Comparison of ENCODE assay signal across 27 cellular contexts in genomic region chr9:97272072-97272471, GRCh38. TPM values are rescaled to one million over a fixed set of nuclear protein-coding genes. Genes with fewer than 3 reads are reported as not detected.
"Had no signal": no experiment of that assay in that cellular context is flagged by ENCODE, and none has a peak within 500 bp of the region (broad histone marks: within the 10 kb centered on the region; RNA-seq: fewer than 3 reads in every experiment).

No MANE protein-coding gene starts in this region.

- H3K4me1 ChIP-seq: breast epithelium, SJSA1 had no signal

- ATAC-seq: activated CD4-positive, alpha-beta T cell treated with anti-CD3 and anti-CD28 coated beads for 36 hours; activated CD8-positive, alpha-beta T cell treated with anti-CD3 and anti-CD28 coated beads for 36 hours; PC-3; SK-N-SH treated with all-trans-retinoic acid at 6 μM for 48 hours had no signal

- DNase-seq: activated CD4-positive, alpha-beta T cell treated with anti-CD3 and anti-CD28 coated beads for 36 hours; activated CD4-positive, alpha-beta T cell treated with anti-CD3 and anti-CD28 coated beads, Interleukin-2, amount 50 U/mL, for 1 hour; activated CD8-positive, alpha-beta memory T cell treated with anti-CD3 and anti-CD28 coated beads, Interleukin-2, amount 50 U/mL, for 4 hours; activated CD8-positive, alpha-beta T cell treated with anti-CD3 and anti-CD28 coated beads for 36 hours; activated effector memory CD4-positive, alpha-beta T cell treated with Interleukin-2 at 50 U/mL for 16 hours; activated naive CD4-positive, alpha-beta T cell; activated T-cell treated with anti-CD3 and anti-CD28 coated beads, Interleukin-2, amount 50 U/mL, for 1 hour; aorta; caudate nucleus; KG1; NCI-H1048; NCI-H146; NCI-H187 treated with DMSO at 0.1 percent for 48 hours; NCI-H2081 treated with DMSO at 0.1 percent for 48 hours; NCI-H446; NCI-H524; PC-3; SHP77; T1000 had no signal

- H3K9me3 Mint-ChIP-seq: activated CD8-positive, alpha-beta T cell treated with anti-CD3 and anti-CD28 coated beads for 36 hours; activated naive CD4-positive, alpha-beta T cell treated with anti-CD3 and anti-CD28 coated beads, Interleukin-2, amount 50 U/mL, for 24 hours; T-helper 1 cell treated with Interleukin-12 subunit alpha and Interleukin-12 subunit beta and Interleukin-4 antibody, amounts not matched to agents 30 μg/mL and 1 μg/mL, for 36 hours had no signal

- FAIRE-seq: RCC 7860 had no signal

- H3K27ac Mint-ChIP-seq: activated CD4-positive, alpha-beta T cell treated with anti-CD3 and anti-CD28 coated beads for 36 hours; activated CD8-positive, alpha-beta T cell treated with anti-CD3 and anti-CD28 coated beads for 36 hours; activated naive CD4-positive, alpha-beta T cell treated with anti-CD3 and anti-CD28 coated beads, Interleukin-2, amount 50 U/mL, for 24 hours; T-helper 1 cell treated with Interleukin-12 subunit alpha and Interleukin-12 subunit beta and Interleukin-4 antibody, amounts not matched to agents 30 μg/mL and 1 μg/mL, for 36 hours had no signal

- H3K36me3 ChIP-seq: breast epithelium, SJSA1 had no signal

- H3K4me3 ChIP-seq: breast epithelium, SJSA1 had no signal

- H3K27ac ChIP-seq: breast epithelium, SJSA1, VCaP had no signal

- H3K27me3 Mint-ChIP-seq: activated CD4-positive, alpha-beta T cell treated with anti-CD3 and anti-CD28 coated beads for 36 hours; activated CD8-positive, alpha-beta T cell treated with anti-CD3 and anti-CD28 coated beads for 36 hours; activated naive CD4-positive, alpha-beta T cell treated with anti-CD3 and anti-CD28 coated beads, Interleukin-2, amount 50 U/mL, for 24 hours had no signal

- H3K4me3 Mint-ChIP-seq: activated CD4-positive, alpha-beta T cell treated with anti-CD3 and anti-CD28 coated beads for 36 hours; activated CD8-positive, alpha-beta T cell treated with anti-CD3 and anti-CD28 coated beads for 36 hours; activated naive CD4-positive, alpha-beta T cell treated with anti-CD3 and anti-CD28 coated beads, Interleukin-2, amount 50 U/mL, for 24 hours; T-helper 1 cell treated with Interleukin-12 subunit alpha and Interleukin-12 subunit beta and Interleukin-4 antibody, amounts not matched to agents 30 μg/mL and 1 μg/mL, for 36 hours had no signal

- H3K9me3 ChIP-seq: breast epithelium, SJSA1 had no signal

- H3K27me3 ChIP-seq: breast epithelium, SJSA1 had no signal

- H3K4me1 Mint-ChIP-seq: activated CD4-positive, alpha-beta T cell treated with anti-CD3 and anti-CD28 coated beads for 36 hours; activated naive CD4-positive, alpha-beta T cell treated with anti-CD3 and anti-CD28 coated beads, Interleukin-2, amount 50 U/mL, for 24 hours had no signal

RNA-seq across cellular contexts. Expression of gene CCDC180, which starts 35.4 kb away (rescaled TPM):
- total RNA-seq: LHCN-M2 had no signal
